Comparison of ENCODE assay signal across 2 cellular contexts in the genomic region with DNA sequence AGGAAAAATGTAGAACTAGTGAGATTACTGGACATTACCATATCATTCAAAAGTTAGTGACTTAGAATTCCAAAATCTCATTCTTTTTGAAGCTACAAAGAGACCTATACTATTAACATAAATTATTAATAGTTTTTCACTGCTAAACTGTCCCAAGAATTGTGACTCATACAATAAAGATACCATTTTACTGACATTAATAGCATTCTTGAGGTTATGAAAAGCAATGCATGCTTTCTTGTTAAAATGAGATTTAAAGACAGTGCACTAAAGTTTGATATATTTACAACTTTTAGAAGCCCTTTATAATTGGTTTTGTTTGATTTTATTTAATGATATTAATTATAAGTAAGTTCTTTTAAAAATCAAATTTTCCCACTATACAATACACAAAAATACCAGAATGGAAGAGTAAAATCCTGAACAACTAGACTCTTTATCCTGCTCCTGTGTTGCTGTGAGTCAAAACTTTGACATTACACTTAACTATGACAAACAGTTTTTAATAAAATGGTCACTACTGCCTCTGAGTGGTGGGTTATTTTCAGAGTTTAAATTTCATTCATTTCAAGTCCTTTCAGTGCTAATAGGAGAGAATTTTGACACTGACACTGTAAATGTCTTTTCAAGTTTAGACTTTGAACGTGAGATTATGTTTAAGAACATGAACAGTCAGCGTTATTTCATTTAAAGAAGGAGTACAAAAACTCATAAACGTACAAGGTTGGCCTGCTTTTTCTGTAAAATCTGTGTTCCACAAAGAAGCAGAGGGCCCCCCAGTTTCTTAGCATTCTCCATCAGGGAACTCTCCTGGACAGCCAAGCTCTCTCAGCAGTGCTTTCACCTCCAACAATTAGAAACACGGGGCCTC.
TF ChIP-seq lines count a peak whose summit lies in the region.

No MANE protein-coding gene starts in this region.

TF ChIP-seq in HepG2, 621 proteins besides CTCF, POLR2A, EP300 and RAD21:
- TF ChIP-seq, protein P1, sequence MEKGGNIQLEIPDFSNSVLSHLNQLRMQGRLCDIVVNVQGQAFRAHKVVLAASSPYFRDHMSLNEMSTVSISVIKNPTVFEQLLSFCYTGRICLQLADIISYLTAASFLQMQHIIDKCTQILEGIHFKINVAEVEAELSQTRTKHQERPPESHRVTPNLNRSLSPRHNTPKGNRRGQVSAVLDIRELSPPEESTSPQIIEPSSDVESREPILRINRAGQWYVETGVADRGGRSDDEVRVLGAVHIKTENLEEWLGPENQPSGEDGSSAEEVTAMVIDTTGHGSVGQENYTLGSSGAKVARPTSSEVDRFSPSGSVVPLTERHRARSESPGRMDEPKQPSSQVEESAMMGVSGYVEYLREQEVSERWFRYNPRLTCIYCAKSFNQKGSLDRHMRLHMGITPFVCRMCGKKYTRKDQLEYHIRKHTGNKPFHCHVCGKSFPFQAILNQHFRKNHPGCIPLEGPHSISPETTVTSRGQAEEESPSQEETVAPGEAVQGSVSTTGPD (CRISPR knock-in tag; IDR thresholded peaks at IDR 0.05): no peak
- TF ChIP-seq MAFF (IDR thresholded peaks at IDR 0.05; ENCODE audit: low read depth, low read length) (peak; percentile 50), ZNF207 (IDR thresholded peaks at IDR 0.05; ENCODE audit: borderline replicate concordance) (no peak), MAFK (conservative IDR thresholded peaks at IDR 0.05 in 1 of 2, IDR thresholded peaks at IDR 0.05 in 1 of 2; ENCODE audit: low read length in 2 of 2) (peak; percentile 57 to 62)
TF ChIP-seq in HepG2: peak in this region for 2.

TF ChIP-seq in SK-N-SH treated with all-trans-retinoic acid at 6 μM for 48 hours, 23 proteins besides CTCF, POLR2A, EP300 and RAD21:
- TF ChIP-seq ZC3H10 (CRISPR knock-in tag; IDR thresholded peaks at IDR 0.05) (peak; percentile 79), ISL1 (CRISPR knock-in tag; IDR thresholded peaks at IDR 0.05) (peak; percentile 95), ZNF70 (CRISPR knock-in tag; IDR thresholded peaks at IDR 0.05) (no peak), ZFP30 (CRISPR knock-in tag; IDR thresholded peaks at IDR 0.05) (no peak), ESRRG (CRISPR knock-in tag; IDR thresholded peaks at IDR 0.05) (no peak), TOX (CRISPR knock-in tag; IDR thresholded peaks at IDR 0.05; ENCODE audit: borderline replicate concordance) (peak; percentile 90; the same call in 1 of the 2 replicates), OSR1 (CRISPR knock-in tag; IDR thresholded peaks at IDR 0.05) (no peak), BACH2 (CRISPR knock-in tag; IDR thresholded peaks at IDR 0.05; ENCODE audit: borderline replicate concordance) (no peak), GLIS3 (CRISPR knock-in tag; IDR thresholded peaks at IDR 0.05) (no peak), TCF4 (CRISPR knock-in tag; IDR thresholded peaks at IDR 0.05; ENCODE audit: borderline replicate concordance) (no peak), RARB (CRISPR knock-in tag; IDR thresholded peaks at IDR 0.05) (no peak), ZNF8 (CRISPR knock-in tag; IDR thresholded peaks at IDR 0.05) (no peak)
- TF ChIP-seq, protein P2, sequence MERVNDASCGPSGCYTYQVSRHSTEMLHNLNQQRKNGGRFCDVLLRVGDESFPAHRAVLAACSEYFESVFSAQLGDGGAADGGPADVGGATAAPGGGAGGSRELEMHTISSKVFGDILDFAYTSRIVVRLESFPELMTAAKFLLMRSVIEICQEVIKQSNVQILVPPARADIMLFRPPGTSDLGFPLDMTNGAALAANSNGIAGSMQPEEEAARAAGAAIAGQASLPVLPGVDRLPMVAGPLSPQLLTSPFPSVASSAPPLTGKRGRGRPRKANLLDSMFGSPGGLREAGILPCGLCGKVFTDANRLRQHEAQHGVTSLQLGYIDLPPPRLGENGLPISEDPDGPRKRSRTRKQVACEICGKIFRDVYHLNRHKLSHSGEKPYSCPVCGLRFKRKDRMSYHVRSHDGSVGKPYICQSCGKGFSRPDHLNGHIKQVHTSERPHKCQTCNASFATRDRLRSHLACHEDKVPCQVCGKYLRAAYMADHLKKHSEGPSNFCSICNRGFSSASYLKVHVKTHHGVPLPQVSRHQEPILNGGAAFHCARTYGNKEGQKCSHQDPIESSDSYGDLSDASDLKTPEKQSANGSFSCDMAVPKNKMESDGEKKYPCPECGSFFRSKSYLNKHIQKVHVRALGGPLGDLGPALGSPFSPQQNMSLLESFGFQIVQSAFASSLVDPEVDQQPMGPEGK (CRISPR knock-in tag; IDR thresholded peaks at IDR 0.05; ENCODE audit: borderline replicate concordance): peak; percentile 67
- TF ChIP-seq, protein P3, sequence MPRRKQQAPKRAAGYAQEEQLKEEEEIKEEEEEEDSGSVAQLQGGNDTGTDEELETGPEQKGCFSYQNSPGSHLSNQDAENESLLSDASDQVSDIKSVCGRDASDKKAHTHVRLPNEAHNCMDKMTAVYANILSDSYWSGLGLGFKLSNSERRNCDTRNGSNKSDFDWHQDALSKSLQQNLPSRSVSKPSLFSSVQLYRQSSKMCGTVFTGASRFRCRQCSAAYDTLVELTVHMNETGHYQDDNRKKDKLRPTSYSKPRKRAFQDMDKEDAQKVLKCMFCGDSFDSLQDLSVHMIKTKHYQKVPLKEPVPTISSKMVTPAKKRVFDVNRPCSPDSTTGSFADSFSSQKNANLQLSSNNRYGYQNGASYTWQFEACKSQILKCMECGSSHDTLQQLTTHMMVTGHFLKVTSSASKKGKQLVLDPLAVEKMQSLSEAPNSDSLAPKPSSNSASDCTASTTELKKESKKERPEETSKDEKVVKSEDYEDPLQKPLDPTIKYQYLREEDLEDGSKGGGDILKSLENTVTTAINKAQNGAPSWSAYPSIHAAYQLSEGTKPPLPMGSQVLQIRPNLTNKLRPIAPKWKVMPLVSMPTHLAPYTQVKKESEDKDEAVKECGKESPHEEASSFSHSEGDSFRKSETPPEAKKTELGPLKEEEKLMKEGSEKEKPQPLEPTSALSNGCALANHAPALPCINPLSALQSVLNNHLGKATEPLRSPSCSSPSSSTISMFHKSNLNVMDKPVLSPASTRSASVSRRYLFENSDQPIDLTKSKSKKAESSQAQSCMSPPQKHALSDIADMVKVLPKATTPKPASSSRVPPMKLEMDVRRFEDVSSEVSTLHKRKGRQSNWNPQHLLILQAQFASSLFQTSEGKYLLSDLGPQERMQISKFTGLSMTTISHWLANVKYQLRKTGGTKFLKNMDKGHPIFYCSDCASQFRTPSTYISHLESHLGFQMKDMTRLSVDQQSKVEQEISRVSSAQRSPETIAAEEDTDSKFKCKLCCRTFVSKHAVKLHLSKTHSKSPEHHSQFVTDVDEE (CRISPR knock-in tag; IDR thresholded peaks at IDR 0.05): no peak
- TF ChIP-seq, protein P4, sequence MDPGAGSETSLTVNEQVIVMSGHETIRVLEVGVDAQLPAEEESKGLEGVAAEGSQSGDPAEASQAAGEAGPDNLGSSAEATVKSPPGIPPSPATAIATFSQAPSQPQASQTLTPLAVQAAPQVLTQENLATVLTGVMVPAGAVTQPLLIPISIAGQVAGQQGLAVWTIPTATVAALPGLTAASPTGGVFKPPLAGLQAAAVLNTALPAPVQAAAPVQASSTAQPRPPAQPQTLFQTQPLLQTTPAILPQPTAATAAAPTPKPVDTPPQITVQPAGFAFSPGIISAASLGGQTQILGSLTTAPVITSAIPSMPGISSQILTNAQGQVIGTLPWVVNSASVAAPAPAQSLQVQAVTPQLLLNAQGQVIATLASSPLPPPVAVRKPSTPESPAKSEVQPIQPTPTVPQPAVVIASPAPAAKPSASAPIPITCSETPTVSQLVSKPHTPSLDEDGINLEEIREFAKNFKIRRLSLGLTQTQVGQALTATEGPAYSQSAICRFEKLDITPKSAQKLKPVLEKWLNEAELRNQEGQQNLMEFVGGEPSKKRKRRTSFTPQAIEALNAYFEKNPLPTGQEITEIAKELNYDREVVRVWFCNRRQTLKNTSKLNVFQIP (CRISPR knock-in tag; IDR thresholded peaks at IDR 0.05; ENCODE audit: borderline replicate concordance, low read depth): no peak
